In genomic region chr7:149600669-149601330, GRCh38 we compare ENCODE assay signal across 8 cellular contexts.
DNase-seq lines count a peak whose midpoint lies in the region; ATAC-seq and TF ChIP-seq lines count a peak whose summit lies in the region.
"Not testable (repeated sequence)": the region's sequence is repeated elsewhere in the genome, so short reads cannot be mapped to it uniquely, and the experiment has no call there.

No MANE protein-coding gene starts in this region.

- not testable (repeated sequence) for BruUV-seq in OCI-LY7 (replicated peaks; lab: Mats Ljungman, UMichigan)

- intact Hi-C loops in OCI-LY7 (cut with micrococcal nuclease; ENCODE audit: unreplicated experiment); left ventricle myocardium inferior (cut with micrococcal nuclease): not testable (repeated sequence)
- intact Hi-C loops in activated T-helper 1 cell treated with anti-CD3 and anti-CD28 coated beads, Interleukin-12 subunit alpha, Interleukin-12 subunit beta, Interleukin-2, Interleukin-4 antibody, amounts not matched to agents 30 ng/mL and 10 ng/mL and 1 ng/mL, durations not matched to agents 14 hours and 24 hours and 36 hours (cut with micrococcal nuclease): loop anchor here (1.0 to 5.0 kb wide), 7 partner anchors 20 to 777 kb away; partner anchors contain the start of genes ZNF775 and ZNF862

- H3K4me3 Mint-ChIP-seq in activated T-helper 1 cell treated with anti-CD3 and anti-CD28 coated beads, Interleukin-12 subunit alpha, Interleukin-12 subunit beta, Interleukin-2, Interleukin-4 antibody, amounts not matched to agents 30 ng/mL and 10 ng/mL and 1 ng/mL, durations not matched to agents 14 hours and 24 hours and 36 hours: peak overlapping the region; percentile 4

- H3K27ac ChIP-seq in OCI-LY7 (ENCODE audit: low read depth, low read length, poor library complexity, severe bottlenecking): peak overlapping the region; percentile 65
- peak overlapping the region; percentile 52 for H3K27ac ChIP-seq in left ventricle myocardium inferior (replicated peaks)

- peaks cover 46% of the 10 kb centered on the region for H3K36me3 Mint-ChIP-seq in activated T-helper 1 cell treated with anti-CD3 and anti-CD28 coated beads, Interleukin-12 subunit alpha, Interleukin-12 subunit beta, Interleukin-2, Interleukin-4 antibody, amounts not matched to agents 30 ng/mL and 10 ng/mL and 1 ng/mL, durations not matched to agents 14 hours and 24 hours and 36 hours (ENCODE audit: low read depth)

- not testable (repeated sequence) for H4K20me1 ChIP-seq in OCI-LY7 (ENCODE audit: insufficient read depth, low read length)

- not testable (repeated sequence) for H3K27me3 ChIP-seq in left ventricle myocardium inferior (ENCODE audit: low read depth)

- H3K9me3 Mint-ChIP-seq in activated T-helper 1 cell treated with anti-CD3 and anti-CD28 coated beads, Interleukin-12 subunit alpha, Interleukin-12 subunit beta, Interleukin-2, Interleukin-4 antibody, amounts not matched to agents 30 ng/mL and 10 ng/mL and 1 ng/mL, durations not matched to agents 14 hours and 24 hours and 36 hours: not testable (repeated sequence)

- H3K27ac Mint-ChIP-seq in activated T-helper 1 cell treated with anti-CD3 and anti-CD28 coated beads, Interleukin-12 subunit alpha, Interleukin-12 subunit beta, Interleukin-2, Interleukin-4 antibody, amounts not matched to agents 30 ng/mL and 10 ng/mL and 1 ng/mL, durations not matched to agents 14 hours and 24 hours and 36 hours: peak overlapping the region; percentile 35

- H3K9me2 ChIP-seq in OCI-LY7 (ENCODE audit: insufficient read depth, low read length): not testable (repeated sequence)

- H3K4me2 ChIP-seq in OCI-LY7 (ENCODE audit: low read length): peak overlapping the region; percentile 56

- H3K36me3 ChIP-seq in OCI-LY7 (ENCODE audit: insufficient read depth, low read length): peaks cover 81% of the 10 kb centered on the region
- peaks cover 44% of the 10 kb centered on the region for H3K36me3 ChIP-seq in left ventricle myocardium inferior

- H3K4me1 ChIP-seq in OCI-LY7 (ENCODE audit: insufficient read depth, low read length, poor library complexity, severe bottlenecking): peaks cover 28% of the 10 kb centered on the region
- H3K4me1 ChIP-seq in left ventricle myocardium inferior: peaks cover 29% of the 10 kb centered on the region

- CTCF ChIA-PET in OCI-LY7 (lab: Charles Lee; ENCODE audit: unreplicated experiment): not testable (repeated sequence)

- DNase-seq in OCI-LY7 (ENCODE audit: low spot score): peak; percentile 40
- peak; percentile 51 for DNase-seq in activated T-helper 1 cell treated with anti-CD3 and anti-CD28 coated beads, Interleukin-12 subunit alpha, Interleukin-12 subunit beta, Interleukin-2, Interleukin-4 antibody, amounts not matched to agents 30 ng/mL and 10 ng/mL and 1 ng/mL, durations not matched to agents 14 hours and 24 hours and 36 hours (ENCODE audit: low spot score)
- not testable (repeated sequence) for DNase-seq in left ventricle myocardium inferior
- peak; percentile 44 for DNase-seq in stimulated activated naive CD8-positive, alpha-beta T cell treated with anti-CD3 and anti-CD28 coated beads, Interleukin-15, Interleukin-2, amounts not matched to agents 100 U/mL and 50 U/mL, for 24 hours

- POLR2A ChIA-PET in OCI-LY7 (lab: Charles Lee): not testable (repeated sequence)

- H3K4me3 ChIP-seq in OCI-LY7 (ENCODE audit: low read depth, low read length, poor library complexity, severe bottlenecking): peak overlapping the region; percentile 48
- H3K4me3 ChIP-seq in left ventricle myocardium inferior: not testable (repeated sequence)

- H3K4me1 Mint-ChIP-seq in activated T-helper 1 cell treated with anti-CD3 and anti-CD28 coated beads, Interleukin-12 subunit alpha, Interleukin-12 subunit beta, Interleukin-2, Interleukin-4 antibody, amounts not matched to agents 30 ng/mL and 10 ng/mL and 1 ng/mL, durations not matched to agents 14 hours and 24 hours and 36 hours (ENCODE audit: low read depth): peaks cover 32% of the 10 kb centered on the region

- H3K27me3 Mint-ChIP-seq in activated T-helper 1 cell treated with anti-CD3 and anti-CD28 coated beads, Interleukin-12 subunit alpha, Interleukin-12 subunit beta, Interleukin-2, Interleukin-4 antibody, amounts not matched to agents 30 ng/mL and 10 ng/mL and 1 ng/mL, durations not matched to agents 14 hours and 24 hours and 36 hours (ENCODE audit: insufficient read depth): not testable (repeated sequence)

- H3K79me2 ChIP-seq in OCI-LY7 (ENCODE audit: insufficient read depth, low read depth, low read length): not testable (repeated sequence)

- not testable (repeated sequence) for H3K9me3 ChIP-seq in OCI-LY7 (ENCODE audit: low read length); left ventricle myocardium inferior (replicated peaks)

- not testable (repeated sequence) for H2AFZ ChIP-seq in OCI-LY7 (ENCODE audit: low read length)

- TF ChIP-seq CTCF in OCI-LY7 (conservative IDR thresholded peaks at IDR 0.05; ENCODE audit: low read length); left ventricle myocardium inferior (IDR thresholded peaks at IDR 0.05; ENCODE audit: borderline replicate concordance): not testable (repeated sequence)

- ATAC-seq in GM18508 (IDR thresholded peaks at IDR 0.05; ENCODE audit: insufficient read depth, unreplicated experiment) (peak; percentile 92), GM19463 (IDR thresholded peaks at IDR 0.05; ENCODE audit: unreplicated experiment) (peak; percentile 95), HG02798 (IDR thresholded peaks at IDR 0.05; ENCODE audit: poor library complexity, unreplicated experiment) (peak; percentile 93), HG03378 (IDR thresholded peaks at IDR 0.05; ENCODE audit: unreplicated experiment) (peak; percentile 98)
- peak; percentile 94 for ATAC-seq in stimulated activated naive CD8-positive, alpha-beta T cell treated with anti-CD3 and anti-CD28 coated beads, Interleukin-15, Interleukin-2, amounts not matched to agents 100 U/mL and 50 U/mL, for 24 hours
